In genomic region chr10:42781893-42782445, GRCh38 we compare ENCODE assay signal across 8 cellular contexts. TPM values are rescaled to one million over a fixed set of nuclear protein-coding genes. Genes with fewer than 3 reads are reported as not detected.
A peak's percentile ranks its signal among the peaks of the same experiment; 100 is the strongest.
DNase-seq lines count a peak whose midpoint lies in the region; ATAC-seq lines count a peak whose summit lies in the region.

No MANE protein-coding gene starts in this region.

- H3K4me1 ChIP-seq in iPS-20b (ENCODE audit: insufficient read depth, low read length): peaks cover 2% of the 10 kb centered on the region; the same call in 1 of the 2 replicates

- H3K27me3 Mint-ChIP-seq in stimulated activated naive CD8-positive, alpha-beta T cell treated with anti-CD3 and anti-CD28 coated beads, Interleukin-15, Interleukin-2, amounts not matched to agents 100 ng/mL and 50 ng/mL, for 24 hours: no peaks in the 10 kb centered on the region

- H3K4me1 Mint-ChIP-seq in stimulated activated naive CD8-positive, alpha-beta T cell treated with anti-CD3 and anti-CD28 coated beads, Interleukin-15, Interleukin-2, amounts not matched to agents 100 ng/mL and 50 ng/mL, for 24 hours (ENCODE audit: low read depth): peaks cover 36% of the 10 kb centered on the region

- H3K4me3 ChIP-seq in iPS-20b (ENCODE audit: low read length): peak overlapping the region; percentile 91

- peaks cover 29% of the 10 kb centered on the region for H3K36me3 ChIP-seq in iPS-20b (ENCODE audit: insufficient read depth, low read depth, low read length)

- H3K36me3 Mint-ChIP-seq in stimulated activated naive CD8-positive, alpha-beta T cell treated with anti-CD3 and anti-CD28 coated beads, Interleukin-15, Interleukin-2, amounts not matched to agents 100 ng/mL and 50 ng/mL, for 24 hours (ENCODE audit: low read depth): peaks cover 26% of the 10 kb centered on the region

- DNase-seq in ELR (ENCODE audit: low read depth) (peak; percentile 30), SKM-1 (lab: John Stamatoyannopoulos, UW; ENCODE audit: unreplicated experiment) (no peak), 8988T (no peak)

- ATAC-seq in HG03342 (IDR thresholded peaks at IDR 0.05; ENCODE audit: unreplicated experiment) (peak; percentile 5), GM18519 (IDR thresholded peaks at IDR 0.05; ENCODE audit: low FRiP score, unreplicated experiment) (no peak)

- peak overlapping the region; percentile 97 for H3K27ac Mint-ChIP-seq in stimulated activated naive CD8-positive, alpha-beta T cell treated with anti-CD3 and anti-CD28 coated beads, Interleukin-15, Interleukin-2, amounts not matched to agents 100 ng/mL and 50 ng/mL, for 24 hours

- peaks cover 18% of the 10 kb centered on the region for H3K27me3 ChIP-seq in iPS-20b (ENCODE audit: insufficient read depth, low read length)

- peak overlapping the region; percentile 86 for H3K9ac ChIP-seq in iPS-20b (ENCODE audit: low read depth, low read length)

- peak overlapping the region; percentile 95 for H3K4me3 Mint-ChIP-seq in stimulated activated naive CD8-positive, alpha-beta T cell treated with anti-CD3 and anti-CD28 coated beads, Interleukin-15, Interleukin-2, amounts not matched to agents 100 ng/mL and 50 ng/mL, for 24 hours

- no peaks in the 10 kb centered on the region for H3K9me3 ChIP-seq in iPS-20b (ENCODE audit: insufficient read depth, low read depth, low read length)

- H3K27ac ChIP-seq in adipose tissue (ENCODE audit: low read depth, low read length) (peak overlapping the region; percentile 63), iPS-20b (ENCODE audit: low read length) (peak overlapping the region; percentile 73)

- 29 to 32% (median 31%) methylated on average over 18 of the region's 18 CpGs for WGBS in adipose tissue, 3 donors

- H3K9me3 Mint-ChIP-seq in stimulated activated naive CD8-positive, alpha-beta T cell treated with anti-CD3 and anti-CD28 coated beads, Interleukin-15, Interleukin-2, amounts not matched to agents 100 ng/mL and 50 ng/mL, for 24 hours: no peaks in the 10 kb centered on the region

RNA-seq across cellular contexts. Expression of gene BMS1, which starts 0.6 kb away (rescaled TPM):
- polyA plus RNA-seq in adipose tissue: 1 to 10 TPM; 5.7 to 9.8 (median 7.4) TPM
